Comparison of ENCODE assay signal across 21 cellular contexts in the genomic region with DNA sequence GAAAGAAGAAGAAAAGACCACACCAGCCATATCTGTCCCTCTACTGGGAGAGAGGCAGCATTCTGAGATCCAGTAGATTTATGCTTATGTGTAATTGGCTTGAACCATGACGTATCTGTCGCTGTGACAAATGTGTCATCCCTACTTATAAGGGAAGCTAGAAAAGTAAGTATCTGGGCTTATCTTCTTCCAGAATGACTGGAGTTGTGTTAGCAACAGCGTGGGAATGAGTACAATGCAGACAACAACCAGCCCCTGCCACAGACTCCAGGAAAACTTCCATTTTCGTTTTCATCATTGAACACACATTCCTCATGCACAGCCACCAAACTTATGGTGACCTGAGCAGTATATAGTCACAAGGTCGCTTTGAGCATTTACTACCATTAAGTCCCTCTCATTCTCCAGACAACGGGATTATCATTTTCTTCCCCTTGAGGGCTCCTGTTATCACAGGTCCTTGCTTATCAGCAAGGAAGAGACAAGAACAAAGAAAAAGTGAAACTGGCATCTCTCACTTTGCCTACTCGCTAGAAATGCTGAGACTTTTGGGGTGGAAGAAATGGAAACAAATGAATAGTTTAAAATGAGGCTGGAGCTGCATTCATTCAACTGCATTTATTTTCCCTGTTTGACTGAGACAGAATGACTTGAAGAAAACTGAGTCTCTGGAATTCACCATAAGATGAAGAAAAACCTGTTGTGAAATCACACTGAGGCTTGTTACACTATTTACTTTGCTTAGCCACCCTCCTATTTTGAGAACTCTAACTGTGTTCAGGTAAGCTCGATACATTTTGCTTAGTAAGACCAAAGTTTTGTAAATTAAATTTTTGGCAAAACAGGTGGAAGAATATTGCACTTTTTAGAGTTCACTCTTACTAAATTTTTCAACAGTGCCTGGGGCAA.
A peak's percentile ranks its signal among the peaks of the same experiment; 100 is the strongest.
DNase-seq lines count a peak whose midpoint lies in the region; ATAC-seq and TF ChIP-seq lines count a peak whose summit lies in the region.
"Had no signal": no experiment of that assay in that cellular context is flagged by ENCODE, and none has a peak within 500 bp of the region (broad histone marks: within the 10 kb centered on the region; RNA-seq: fewer than 3 reads in every experiment).

No MANE protein-coding gene starts in this region.

- H3K36me3 Mint-ChIP-seq in activated CD4-positive, alpha-beta T cell treated with anti-CD3 and anti-CD28 coated beads for 36 hours (ENCODE audit: low read depth), result no peaks in the 10 kb centered on the region
- H3K36me3 Mint-ChIP-seq: activated naive CD8-positive, alpha-beta T cell treated with anti-CD3 and anti-CD28 coated beads, Interleukin-2, amount 10 ng/mL, durations not matched to agents 7 days and 5 days; CD4-positive, alpha-beta memory T cell had no signal

- H3K27ac Mint-ChIP-seq in activated CD4-positive, alpha-beta T cell treated with anti-CD3 and anti-CD28 coated beads for 36 hours, result no peak overlapping the region
- H3K27ac Mint-ChIP-seq: activated CD4-positive, alpha-beta T cell treated with anti-CD3 and anti-CD28 coated beads, Interleukin-2, amount 10 ng/mL, durations not matched to agents 24 days and 14 days; activated naive CD8-positive, alpha-beta T cell treated with anti-CD3 and anti-CD28 coated beads, Interleukin-2, amount 10 ng/mL, durations not matched to agents 7 days and 5 days; CD4-positive, alpha-beta memory T cell; naive thymus-derived CD4-positive, alpha-beta T cell had no signal

- H3K4me2 ChIP-seq in PC-9, result peak overlapping the region; percentile 48

- no TSS peak for BruUV-seq in PC-9 (replicated peaks; lab: Mats Ljungman, UMichigan)

- no peak for TF ChIP-seq POLR2A in spleen (IDR thresholded peaks at IDR 0.05)

- intact Hi-C loops in activated CD4-positive, alpha-beta T cell treated with anti-CD3 and anti-CD28 coated beads for 36 hours (cut with DNase I, micrococcal nuclease), result no loop called here
- intact Hi-C loops in PC-9 (cut with micrococcal nuclease; ENCODE audit: unreplicated experiment), result loop anchor here (2.0 kb wide), 1 partner anchor 148 kb away; no protein-coding TSS in a partner anchor
- intact Hi-C loops in spleen (cut with DNase I; ENCODE audit: low total_unique reads), result no loop called here

- H3K4me1 Mint-ChIP-seq in activated CD4-positive, alpha-beta T cell treated with anti-CD3 and anti-CD28 coated beads for 36 hours, result no peaks in the 10 kb centered on the region
- H3K4me1 Mint-ChIP-seq: activated naive CD8-positive, alpha-beta T cell treated with anti-CD3 and anti-CD28 coated beads, Interleukin-2, amount 10 ng/mL, durations not matched to agents 7 days and 5 days had no signal

- WGBS in spleen, 5 donors, result 56 to 79% (median 68%) methylated on average over 8 of the region's 8 CpGs

- no peaks in the 10 kb centered on the region for H4K20me1 ChIP-seq in PC-9 (ENCODE audit: insufficient read depth)

- in situ Hi-C loops in brain microvascular endothelial cell (cut with HindIII; ENCODE audit: low pct_ligation_motif_present, low sequenced_read_pairs), result no loop called here

- H2AFZ ChIP-seq in PC-9, result no peak overlapping the region

- DNase-seq in activated CD4-positive, alpha-beta T cell treated with anti-CD3 and anti-CD28 coated beads for 36 hours, result no peak
- no peak for DNase-seq in activated CD4-positive, alpha-beta T cell treated with anti-CD3 and anti-CD28 coated beads for 48 hours
- DNase-seq in PC-9, result peak in 1 of 2 experiments; percentile 41
- peak; percentile 46 for DNase-seq in fibroblast of peridontal ligament (ENCODE audit: extremely low read depth)
- no peak for DNase-seq in spleen
- DNase-seq in brain microvascular endothelial cell, result no peak
- DNase-seq in AG20443 (ENCODE audit: low spot score), result no peak
- DNase-seq in NCI-H1092 (lab: John Stamatoyannopoulos, UW), result no peak
- DNase-seq: 8988T; activated CD4-positive, alpha-beta T cell treated with anti-CD3 and anti-CD28 coated beads, Interleukin-2, amount 10 ng/mL, durations not matched to agents 24 days and 14 days; activated naive CD8-positive, alpha-beta T cell treated with anti-CD3 and anti-CD28 coated beads, Interleukin-2, amount 10 ng/mL, durations not matched to agents 7 days and 5 days; activated T-cell treated with anti-CD3 and anti-CD28 coated beads, Interleukin-2, amount 50 U/mL, for 4 hours; CD4-positive, alpha-beta memory T cell; erythroblast; MG63; naive thymus-derived CD4-positive, alpha-beta T cell; NCI-H187 treated with DMSO at 0.1 percent for 48 hours; NCI-H526; RPMI8226 had no signal

- H3K27ac ChIP-seq in PC-9 (no peak overlapping the region), spleen (peak overlapping the region in 1 of 8 donors; percentile 14), brain microvascular endothelial cell (no peak overlapping the region)
- H3K27ac ChIP-seq: prostate gland, suprapubic skin had no signal

- no peaks in the 10 kb centered on the region for H3K9me2 ChIP-seq in PC-9 (ENCODE audit: insufficient read depth)

- ATAC-seq in activated CD4-positive, alpha-beta T cell treated with anti-CD3 and anti-CD28 coated beads for 36 hours, result peak; percentile 19
- ATAC-seq: activated T-cell treated with anti-CD3 and anti-CD28 coated beads, Interleukin-2, amount 50 U/mL, for 4 hours; naive thymus-derived CD4-positive, alpha-beta T cell had no signal

- H3K4me3 Mint-ChIP-seq in activated CD4-positive, alpha-beta T cell treated with anti-CD3 and anti-CD28 coated beads for 36 hours, result no peak overlapping the region
- H3K4me3 Mint-ChIP-seq: activated CD4-positive, alpha-beta T cell treated with anti-CD3 and anti-CD28 coated beads, Interleukin-2, amount 10 ng/mL, durations not matched to agents 24 days and 14 days; activated naive CD8-positive, alpha-beta T cell treated with anti-CD3 and anti-CD28 coated beads, Interleukin-2, amount 10 ng/mL, durations not matched to agents 7 days and 5 days; activated T-cell treated with anti-CD3 and anti-CD28 coated beads, Interleukin-2, amount 50 U/mL, for 4 hours had no signal

- TF ChIP-seq CTCF in PC-9 (conservative IDR thresholded peaks at IDR 0.05) (no peak), spleen (IDR thresholded peaks at IDR 0.05 in 8 of 11, conservative IDR thresholded peaks at IDR 0.05 in 3 of 11) (no peak), brain microvascular endothelial cell (IDR thresholded peaks at IDR 0.05; ENCODE audit: low read depth, low read length, missing control alignments) (no peak)

- POLR2A ChIA-PET in activated CD4-positive, alpha-beta T cell treated with anti-CD3 and anti-CD28 coated beads for 36 hours (lab: Charles Lee), result no interaction called here
- POLR2A ChIA-PET in PC-9 (lab: Charles Lee; ENCODE audit: unreplicated experiment), result interaction anchor here (0.7 kb wide), 1 partner anchor 100 kb away, joined by 3 read pairs; no protein-coding TSS in a partner anchor

- no peaks in the 10 kb centered on the region for H3K9me3 Mint-ChIP-seq in activated CD4-positive, alpha-beta T cell treated with anti-CD3 and anti-CD28 coated beads for 36 hours (ENCODE audit: low read depth)
- H3K9me3 Mint-ChIP-seq: activated CD4-positive, alpha-beta T cell treated with anti-CD3 and anti-CD28 coated beads, Interleukin-2, amount 10 ng/mL, durations not matched to agents 24 days and 14 days; activated naive CD8-positive, alpha-beta T cell treated with anti-CD3 and anti-CD28 coated beads, Interleukin-2, amount 10 ng/mL, durations not matched to agents 7 days and 5 days; activated T-cell treated with anti-CD3 and anti-CD28 coated beads, Interleukin-2, amount 50 U/mL, for 4 hours; CD4-positive, alpha-beta memory T cell had no signal

- H3K27me3 Mint-ChIP-seq in activated CD4-positive, alpha-beta T cell treated with anti-CD3 and anti-CD28 coated beads for 36 hours, result peaks cover 13% of the 10 kb centered on the region
- H3K27me3 Mint-ChIP-seq: activated CD4-positive, alpha-beta T cell treated with anti-CD3 and anti-CD28 coated beads, Interleukin-2, amount 10 ng/mL, durations not matched to agents 24 days and 14 days had no signal

- no peaks in the 10 kb centered on the region for H3K79me2 ChIP-seq in PC-9 (ENCODE audit: low read depth)

- H3K9me3 ChIP-seq in PC-9 (ENCODE audit: insufficient read depth, low read depth), result no peaks in the 10 kb centered on the region
- peaks cover 0 to 3% (median 0%) of the 10 kb centered on the region in 8 donors for H3K9me3 ChIP-seq in spleen
- H3K9me3 ChIP-seq: MG63, prostate gland, suprapubic skin had no signal

- H3F3A ChIP-seq in PC-9 (ENCODE audit: insufficient read depth, low read depth), result no peaks in the 10 kb centered on the region

- CTCF ChIA-PET in activated CD4-positive, alpha-beta T cell treated with anti-CD3 and anti-CD28 coated beads for 36 hours (lab: Charles Lee), result no interaction called here
- CTCF ChIA-PET in PC-9 (lab: Charles Lee), result interaction anchor here (0.5 kb wide), 1 partner anchor 439 kb away, joined by 3 read pairs; no protein-coding TSS in a partner anchor

- H3K27me3 ChIP-seq in PC-9 (ENCODE audit: insufficient read depth, low read depth) (no peaks in the 10 kb centered on the region), spleen (replicated peaks in 1 of 7) (peaks cover 0 to 17% (median 0%) of the 10 kb centered on the region in 7 donors), brain microvascular endothelial cell (replicated peaks) (no peaks in the 10 kb centered on the region)
- H3K27me3 ChIP-seq: MG63, suprapubic skin had no signal

- peaks cover 5% of the 10 kb centered on the region; the same call in 1 of the 2 replicates for H3K4me1 ChIP-seq in PC-9 (replicated peaks; ENCODE audit: insufficient read depth)
- no peaks in the 10 kb centered on the region for H3K4me1 ChIP-seq in spleen
- H3K4me1 ChIP-seq: prostate gland had no signal

- H3K36me3 ChIP-seq in PC-9 (ENCODE audit: low read depth) (no peaks in the 10 kb centered on the region), spleen (no peaks in the 10 kb centered on the region), brain microvascular endothelial cell (replicated peaks) (no peaks in the 10 kb centered on the region)
- H3K36me3 ChIP-seq: MG63, prostate gland, suprapubic skin had no signal

- H3K4me3 ChIP-seq in PC-9 (no peak overlapping the region), spleen (peak overlapping the region in 5 of 8 donors; percentile 2 to 50 (median 19)), brain microvascular endothelial cell (ENCODE audit: low read depth, low read length) (no peak overlapping the region)
- H3K4me3 ChIP-seq: MG63, prostate gland, suprapubic skin had no signal

Comparison
In these comparisons a context has a peak if more than half of its experiments do, and no peak if none do; other contexts are left out.
1. H3K4me3 ChIP-seq: peak in spleen (5 of 8); none in PC-9 (single experiment) and brain microvascular endothelial cell (single experiment).